In genomic region chr5:38533286-38534121, GRCh38 we compare ENCODE assay signal across 28 cellular contexts. TPM values are rescaled to one million over a fixed set of nuclear protein-coding genes. Genes with fewer than 3 reads are reported as not detected.
DNase-seq lines count a peak whose midpoint lies in the region; ATAC-seq, FAIRE-seq and TF ChIP-seq lines count a peak whose summit lies in the region.
"Had no signal": no experiment of that assay in that cellular context is flagged by ENCODE, and none has a peak within 500 bp of the region (broad histone marks: within the 10 kb centered on the region; RNA-seq: fewer than 3 reads in every experiment).

No MANE protein-coding gene starts in this region.

- intact Hi-C loops in left lung (cut with DNase I) (no loop called here), pancreas (cut with DNase I) (no loop called here)

- no peaks in the 10 kb centered on the region for H3K9me3 ChIP-seq in left lung
- H3K9me3 ChIP-seq in upper lobe of left lung: no peaks in the 10 kb centered on the region
- H3K9me3 ChIP-seq in pancreas: no peaks in the 10 kb centered on the region
- H3K9me3 ChIP-seq: lower lobe of right lung, mucosa of descending colon, vagina had no signal

- no peak for TF ChIP-seq EP300 in upper lobe of left lung (IDR thresholded peaks at IDR 0.05)

- no peaks in the 10 kb centered on the region for H3K36me3 ChIP-seq in left lung
- no peaks in the 10 kb centered on the region for H3K36me3 ChIP-seq in upper lobe of left lung
- no peaks in the 10 kb centered on the region for H3K36me3 ChIP-seq in H7 (replicated peaks; ENCODE audit: control insufficient read depth, insufficient read depth, low read length)
- no peaks in the 10 kb centered on the region for H3K36me3 ChIP-seq in pancreas
- H3K36me3 ChIP-seq: lower lobe of right lung had no signal

- FAIRE-seq in pancreas (lab: Jason Lieb, UNC): no peak
- FAIRE-seq: A549 had no signal

- TF ChIP-seq CTCF in left lung (IDR thresholded peaks at IDR 0.05) (no peak), upper lobe of left lung (IDR thresholded peaks at IDR 0.05) (no peak), pancreas (IDR thresholded peaks at IDR 0.05) (no peak)

- ATAC-seq in left lung (peak; percentile 39), upper lobe of left lung (ENCODE audit: low FRiP score in 2 of 2) (no peak), GM21423 (IDR thresholded peaks at IDR 0.05; ENCODE audit: unreplicated experiment) (no peak), pancreas (no peak)
- ATAC-seq: A549; lower lobe of right lung; mucosa of descending colon; natural killer cell treated with Interleukin-12 subunit alpha and Interleukin-12 subunit beta and Interleukin-15 and Interleukin-18, amount 100 ng/mL, for 72 hours; stimulated activated naive B cell treated with anti-CD40 and anti-IgM and Interleukin-4, amounts not matched to agents 10 μg/mL and 1 μg/mL and 100 μg/mL, for 72 hours had no signal

- peak; percentile 85 for DNase-seq in NCI-H510A treated with DMSO at 0.1 percent for 48 hours (lab: John Stamatoyannopoulos, UW)
- no peak for DNase-seq in NCI-H510A (lab: John Stamatoyannopoulos, UW)
- DNase-seq in SHP77 (lab: John Stamatoyannopoulos, UW): peak; percentile 45 to 53
- no peak for DNase-seq in left lung
- no peak for DNase-seq in upper lobe of left lung
- no peak for DNase-seq in H7
- no peak for DNase-seq in pancreas
- DNase-seq: activated CD4-positive, alpha-beta memory T cell treated with anti-CD3 and anti-CD28 coated beads for 36 hours; activated CD8-positive, alpha-beta memory T cell treated with anti-CD3 and anti-CD28 coated beads, Interleukin-2, amount 50 U/mL, for 4 hours; activated naive CD4-positive, alpha-beta T cell treated with anti-CD3 and anti-CD28 coated beads, Interleukin-2, amount 50 U/mL, for 16 hours; amniotic stem cell; CD4-positive, alpha-beta memory T cell; effector CD4-positive, alpha-beta T cell; GOT3; lower lobe of right lung; mucosa of descending colon; NCI-H1105 treated with DMSO at 0.1 percent for 48 hours; NCI-H2029; NCI-H446 treated with DMSO at 0.1 percent for 48 hours; NK-92 treated with Interleukin-12 subunit alpha and Interleukin-12 subunit beta, amount 100 ng/mL, for 24 hours; PC-9; Right ventricle myocardium superior; stimulated activated CD4-positive, alpha-beta T cell treated with anti-CD3 and anti-CD28 coated beads, Interleukin-15, amount 100 ng/mL, for 24 hours; stimulated activated naive B cell treated with anti-CD40 and anti-IgM and Interleukin-4, amounts not matched to agents 10 μg/mL and 1 μg/mL and 100 μg/mL, for 72 hours had no signal

- TF ChIP-seq POLR2A in upper lobe of left lung (IDR thresholded peaks at IDR 0.05): no peak

- H3K27ac ChIP-seq in left lung (peak overlapping the region in 1 of 2 donors; percentile 30), upper lobe of left lung (peak overlapping the region; percentile 0 to 43 (median 33)), pancreas (no peak overlapping the region)
- H3K27ac ChIP-seq: A549, lower lobe of right lung, PC-9, vagina had no signal

- H3K4me3 ChIP-seq in left lung (no peak overlapping the region), upper lobe of left lung (no peak overlapping the region), H7 (ENCODE audit: insufficient read depth, low read depth, low read length) (no peak overlapping the region), pancreas (no peak overlapping the region)
- H3K4me3 ChIP-seq: A549, lower lobe of right lung, mucosa of descending colon, PC-9, vagina had no signal

- H3K4me1 ChIP-seq in left lung: peaks cover 8 to 46% of the 10 kb centered on the region in 2 donors
- peaks cover 16 to 67% (median 46%) of the 10 kb centered on the region in 4 donors for H3K4me1 ChIP-seq in upper lobe of left lung
- peaks cover 0 to 5% (median 4%) of the 10 kb centered on the region in 3 donors for H3K4me1 ChIP-seq in pancreas

- H3K27me3 ChIP-seq in left lung: no peaks in the 10 kb centered on the region
- H3K27me3 ChIP-seq in upper lobe of left lung: no peaks in the 10 kb centered on the region
- no peaks in the 10 kb centered on the region for H3K27me3 ChIP-seq in H7 (ENCODE audit: control insufficient read depth, insufficient read depth, low read length)
- no peaks in the 10 kb centered on the region for H3K27me3 ChIP-seq in pancreas
- H3K27me3 ChIP-seq: vagina had no signal

- WGBS in upper lobe of left lung, 2 donors: 55 to 58% methylated on average over 8 of the region's 8 CpGs
- WGBS in pancreas, 2 donors: 66 to 72% methylated on average over 8 of the region's 8 CpGs

RNA-seq across cellular contexts. Expression of gene LIFR, which starts 22.9 kb away (rescaled TPM):
- 10 to 100 TPM; 52.6 to 76.2 TPM for total RNA-seq in left lung
- 100 to 1,000 TPM in 1 of 6 donors, 10 to 100 TPM in 5; 69.1 to 103 (median 85.8) TPM for total RNA-seq in upper lobe of left lung
- 10.5 and 11.8 TPM in 2 replicates for total RNA-seq in H7 (2014; rRNA removed; shearing (Covaris generic))
- 10 to 100 TPM; 10.8 to 32.5 (median 21.7) TPM for total RNA-seq in pancreas
- polyA plus RNA-seq in pancreas: 1 to 10 TPM; 4.1 to 7.1 TPM
- total RNA-seq: natural killer cell treated with Interleukin-12 subunit alpha and Interleukin-12 subunit beta and Interleukin-15 and Interleukin-18, amount 100 ng/mL, for 72 hours had no signal
- polyA plus RNA-seq: CD4-positive, alpha-beta memory T cell had no signal

Comparison
In these comparisons a context has a peak if more than half of its experiments do, and no peak if none do; other contexts are left out.
1. DNase-seq: peak in NCI-H510A treated with DMSO at 0.1 percent for 48 hours (single experiment) and SHP77 (2 of 2); none in NCI-H510A (single experiment), left lung (0 of 2), upper lobe of left lung (0 of 2), H7 (single experiment) and pancreas (0 of 6).
2. H3K27ac ChIP-seq: peak in upper lobe of left lung (4 of 4); none in pancreas (0 of 4).